Comparison of ENCODE assay signal across 27 cellular contexts in genomic region chr6:22690446-22690845, GRCh38.
"Had no signal": no experiment of that assay in that cellular context is flagged by ENCODE, and none has a peak within 500 bp of the region (broad histone marks: within the 10 kb centered on the region; RNA-seq: fewer than 3 reads in every experiment).

No MANE protein-coding gene starts in this region.

- H3K27ac Mint-ChIP-seq: naive thymus-derived CD8-positive, alpha-beta T cell; natural killer cell treated with Interleukin-12 subunit alpha and Interleukin-12 subunit beta and Interleukin-15 and Interleukin-18, amount 100 ng/mL, for 72 hours; nephron progenitor cell; neural progenitor cell; progenitor cell of endocrine pancreas; stimulated activated memory B cell treated with anti-CD40 and anti-IgM and Interleukin-4, amounts not matched to agents 10 μg/mL and 1 μg/mL and 100 μg/mL, for 72 hours had no signal

- H3K4me3 Mint-ChIP-seq: naive thymus-derived CD8-positive, alpha-beta T cell; natural killer cell treated with Interleukin-12 subunit alpha and Interleukin-12 subunit beta and Interleukin-15 and Interleukin-18, amount 100 ng/mL, for 72 hours; nephron progenitor cell; neural progenitor cell; stimulated activated memory B cell treated with anti-CD40 and anti-IgM and Interleukin-4, amounts not matched to agents 10 μg/mL and 1 μg/mL and 100 μg/mL, for 72 hours; stimulated activated naive CD8-positive, alpha-beta T cell treated with anti-CD3 and anti-CD28 coated beads, Interleukin-15, amount 100 ng/mL, for 72 hours had no signal

- H3K36me3 Mint-ChIP-seq: naive thymus-derived CD8-positive, alpha-beta T cell; neural progenitor cell; stimulated activated memory B cell treated with anti-CD40 and anti-IgM and Interleukin-4, amounts not matched to agents 10 μg/mL and 1 μg/mL and 100 μg/mL, for 72 hours had no signal

- H3K9me3 Mint-ChIP-seq: nephron progenitor cell, neural progenitor cell had no signal

- ATAC-seq: naive thymus-derived CD8-positive, alpha-beta T cell; natural killer cell treated with Interleukin-12 subunit alpha and Interleukin-12 subunit beta and Interleukin-15 and Interleukin-18, amount 100 ng/mL, for 72 hours; psoas muscle; right cardiac atrium; right lobe of liver; stimulated activated memory B cell treated with anti-CD40 and anti-IgM and Interleukin-4, amounts not matched to agents 10 μg/mL and 1 μg/mL and 100 μg/mL, for 72 hours; stimulated activated naive CD8-positive, alpha-beta T cell treated with anti-CD3 and anti-CD28 coated beads, Interleukin-15, amount 100 ng/mL, for 72 hours; stimulated activated naive CD8-positive, alpha-beta T cell treated with anti-CD3 and anti-CD28 coated beads, Interleukin-15, Interleukin-2, amounts not matched to agents 100 U/mL and 50 U/mL, for 24 hours had no signal

- DNase-seq: naive thymus-derived CD8-positive, alpha-beta T cell; nephron progenitor cell; occipital lobe; ovary; posterior cingulate gyrus; psoas muscle; right cardiac atrium; right lobe of liver; sigmoid colon; small intestine; stimulated activated CD4-positive, alpha-beta T cell treated with anti-CD3 and anti-CD28 coated beads, Interleukin-15, amount 100 ng/mL, for 24 hours; stimulated activated CD4-positive, alpha-beta T cell treated with anti-CD3 and anti-CD28 coated beads, Interleukin-2, amount 100 ng/mL, for 24 hours; stimulated activated CD4-positive, alpha-beta T cell treated with anti-CD3 and anti-CD28 coated beads, Interleukin-4, amount 100 ng/mL, for 1 hour; stimulated activated CD4-positive, alpha-beta T cell treated with anti-CD3 and anti-CD28 coated beads, Interleukin-4, amount 100 ng/mL, for 4 hours; stimulated activated CD8-positive, alpha-beta memory T cell treated with anti-CD3 and anti-CD28 coated beads, Interleukin-4, amount 100 ng/mL, for 48 hours; stimulated activated naive CD4-positive, alpha-beta T cell; stimulated activated naive CD8-positive, alpha-beta T cell treated with anti-CD3 and anti-CD28 coated beads, Interleukin-15, amount 100 ng/mL, for 72 hours; stimulated activated naive CD8-positive, alpha-beta T cell treated with anti-CD3 and anti-CD28 coated beads, Interleukin-15, Interleukin-2, amounts not matched to agents 100 U/mL and 50 U/mL, for 24 hours; substantia nigra; testis; tibial artery; transverse colon; upper lobe of left lung had no signal

- H3K4me1 Mint-ChIP-seq: naive thymus-derived CD8-positive, alpha-beta T cell; nephron progenitor cell; stimulated activated memory B cell treated with anti-CD40 and anti-IgM and Interleukin-4, amounts not matched to agents 10 μg/mL and 1 μg/mL and 100 μg/mL, for 72 hours; stimulated activated naive CD8-positive, alpha-beta T cell treated with anti-CD3 and anti-CD28 coated beads, Interleukin-15, amount 100 ng/mL, for 72 hours had no signal

- H3K27me3 Mint-ChIP-seq: naive thymus-derived CD8-positive, alpha-beta T cell; natural killer cell treated with Interleukin-12 subunit alpha and Interleukin-12 subunit beta and Interleukin-15 and Interleukin-18, amount 100 ng/mL, for 72 hours; progenitor cell of endocrine pancreas; stimulated activated memory B cell treated with anti-CD40 and anti-IgM and Interleukin-4, amounts not matched to agents 10 μg/mL and 1 μg/mL and 100 μg/mL, for 72 hours; stimulated activated naive CD8-positive, alpha-beta T cell treated with anti-CD3 and anti-CD28 coated beads, Interleukin-15, amount 100 ng/mL, for 72 hours had no signal
